20 cellular contexts compared by ENCODE assay signal in the genomic region with DNA sequence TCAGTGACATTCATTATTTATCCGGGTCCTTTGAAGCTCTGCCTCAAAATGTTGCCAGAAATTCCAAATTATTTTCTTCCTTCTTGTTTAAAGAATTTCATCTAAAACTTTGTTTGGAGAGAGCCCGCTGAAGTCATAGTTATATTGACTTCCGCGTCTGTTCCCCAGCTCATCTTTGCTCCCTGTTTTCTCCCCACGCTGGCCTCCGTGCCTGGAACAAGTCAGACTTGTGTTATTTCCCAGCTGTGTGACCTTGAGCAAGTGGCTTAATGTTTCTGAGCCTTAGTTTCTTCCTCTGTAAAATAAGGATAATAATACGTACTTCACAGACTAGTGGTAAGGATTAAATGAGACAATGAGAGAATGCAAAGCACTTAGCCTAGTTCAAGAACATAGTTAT.
A peak's percentile ranks its signal among the peaks of the same experiment; 100 is the strongest.
DNase-seq lines count a peak whose midpoint lies in the region; ATAC-seq and TF ChIP-seq lines count a peak whose summit lies in the region.
"Had no signal": no experiment of that assay in that cellular context is flagged by ENCODE, and none has a peak within 500 bp of the region (broad histone marks: within the 10 kb centered on the region; RNA-seq: fewer than 3 reads in every experiment).

No MANE protein-coding gene starts in this region.

- H3K27ac Mint-ChIP-seq in GM23338 = no peak overlapping the region; the same call in 1 of the 2 replicates
- H3K27ac Mint-ChIP-seq in glutamatergic neuron (ENCODE audit: unreplicated experiment) = peak overlapping the region; percentile 93
- H3K27ac Mint-ChIP-seq: activated CD4-positive, alpha-beta T cell treated with anti-CD3 and anti-CD28 coated beads, Interleukin-2, amount 10 ng/mL, durations not matched to agents 7 days and 5 days; activated naive CD8-positive, alpha-beta T cell treated with anti-CD3 and anti-CD28 coated beads for 36 hours; activated T-helper 17 cell treated with anti-CD3 and anti-CD28 coated beads, Interleukin-2, amount 50 U/mL, for 72 hours had no signal

- H4K20me1 ChIP-seq in GM23338 (replicated peaks; ENCODE audit: insufficient read depth) = 0 out of 2 replicates have a peak, but pooled peaks cover 3% of the 10 kb centered on the region

- H3F3A ChIP-seq in GM23338 (replicated peaks; ENCODE audit: low read depth) = no peaks in the 10 kb centered on the region

- TF ChIP-seq EP300 in sigmoid colon (IDR thresholded peaks at IDR 0.05) = no peak

- ATAC-seq in GM23338 = no peak
- ATAC-seq in GM21515 (IDR thresholded peaks at IDR 0.05; ENCODE audit: unreplicated experiment) = no peak
- ATAC-seq: activated T-helper 17 cell treated with anti-CD3 and anti-CD28 coated beads, Interleukin-2, amount 50 U/mL, for 72 hours; body of pancreas; HCT116; K562 had no signal

- peaks cover 3% of the 10 kb centered on the region; the same call in 1 of the 3 replicates for H3K36me3 Mint-ChIP-seq in GM23338 (ENCODE audit: low read depth)
- H3K36me3 Mint-ChIP-seq in glutamatergic neuron (ENCODE audit: unreplicated experiment) = no peaks in the 10 kb centered on the region
- H3K36me3 Mint-ChIP-seq: activated naive CD8-positive, alpha-beta T cell treated with anti-CD3 and anti-CD28 coated beads for 36 hours had no signal

- H3K9me3 Mint-ChIP-seq in GM23338 = no peaks in the 10 kb centered on the region
- H3K9me3 Mint-ChIP-seq in glutamatergic neuron (ENCODE audit: unreplicated experiment) = peaks cover 6% of the 10 kb centered on the region
- H3K9me3 Mint-ChIP-seq: activated CD4-positive, alpha-beta T cell treated with anti-CD3 and anti-CD28 coated beads, Interleukin-2, amount 10 ng/mL, durations not matched to agents 7 days and 5 days; activated naive CD8-positive, alpha-beta T cell treated with anti-CD3 and anti-CD28 coated beads for 36 hours; activated T-helper 17 cell treated with anti-CD3 and anti-CD28 coated beads, Interleukin-2, amount 50 U/mL, for 72 hours had no signal

- no peaks in the 10 kb centered on the region for H3K79me2 ChIP-seq in GM23338 (replicated peaks; ENCODE audit: insufficient read depth)

- H3K4me3 ChIP-seq in GM23338 (no peak overlapping the region), adrenal gland (no peak overlapping the region), sigmoid colon (no peak overlapping the region)
- H3K4me3 ChIP-seq: body of pancreas, K562 had no signal

- WGBS in adrenal gland, 4 donors = 37 to 54% (median 45%) methylated on average over 7 of the region's 7 CpGs
- 78 to 81% methylated on average over 7 of the region's 7 CpGs for WGBS in sigmoid colon, 2 donors

- H3K27me3 ChIP-seq in GM23338 (ENCODE audit: insufficient read depth) = no peaks in the 10 kb centered on the region
- no peaks in the 10 kb centered on the region for H3K27me3 ChIP-seq in adrenal gland
- H3K27me3 ChIP-seq in sigmoid colon = no peaks in the 10 kb centered on the region
- H3K27me3 ChIP-seq: body of pancreas, foreskin keratinocyte had no signal

- H3K9me2 ChIP-seq in GM23338 (ENCODE audit: insufficient read depth) = no peaks in the 10 kb centered on the region

- H2AFZ ChIP-seq in GM23338 = no peak overlapping the region

- intact Hi-C loops in adrenal gland (cut with DNase I) = loop anchor here (5.0 to 10.0 kb wide), 3 partner anchors 90 to 540 kb away; a partner anchor contains a TSS
- intact Hi-C loops in sigmoid colon (cut with DNase I) = no loop called here

- H3K4me1 ChIP-seq in GM23338 (ENCODE audit: insufficient read depth) = peaks cover 14% of the 10 kb centered on the region
- H3K4me1 ChIP-seq in adrenal gland (replicated peaks in 1 of 2) = peaks cover 14 to 36% of the 10 kb centered on the region in 2 donors
- peaks cover 0 to 5% (median 2%) of the 10 kb centered on the region in 4 donors for H3K4me1 ChIP-seq in sigmoid colon

- H3K9me3 ChIP-seq in adrenal gland (replicated peaks in 1 of 3) (no peaks in the 10 kb centered on the region), sigmoid colon (no peaks in the 10 kb centered on the region)
- H3K9me3 ChIP-seq: body of pancreas had no signal

- no peak overlapping the region for H3K4me3 Mint-ChIP-seq in GM23338
- H3K4me3 Mint-ChIP-seq in glutamatergic neuron (ENCODE audit: unreplicated experiment) = no peak overlapping the region
- H3K4me3 Mint-ChIP-seq: activated CD4-positive, alpha-beta T cell treated with anti-CD3 and anti-CD28 coated beads, Interleukin-2, amount 10 ng/mL, durations not matched to agents 7 days and 5 days; activated naive CD8-positive, alpha-beta T cell treated with anti-CD3 and anti-CD28 coated beads for 36 hours; activated T-helper 17 cell treated with anti-CD3 and anti-CD28 coated beads, Interleukin-2, amount 50 U/mL, for 72 hours had no signal

- H3K27me3 Mint-ChIP-seq in GM23338 (ENCODE audit: insufficient read depth, low read depth, poor library complexity) (peaks cover 4% of the 10 kb centered on the region), glutamatergic neuron (ENCODE audit: unreplicated experiment) (peaks cover 9% of the 10 kb centered on the region)

- DNase-seq in GM23338 (ENCODE audit: low spot score) = no peak
- peak in 3 of 7 donors; percentile 20 to 38 (median 23) for DNase-seq in adrenal gland
- no peak for DNase-seq in glutamatergic neuron
- DNase-seq in sigmoid colon = peak; percentile 75
- no peak for DNase-seq in activated CD4-positive, alpha-beta T cell treated with anti-CD3 and anti-CD28 coated beads, Interleukin-2, amount 50 U/mL, for 4 hours
- no peak for DNase-seq in NCI-H2081 treated with DMSO at 0.1 percent for 48 hours (lab: John Stamatoyannopoulos, UW)
- DNase-seq: activated CD4-positive, alpha-beta T cell treated with anti-CD3 and anti-CD28 coated beads, Interleukin-2, amount 10 ng/mL, durations not matched to agents 7 days and 5 days; activated naive CD8-positive, alpha-beta T cell treated with anti-CD3 and anti-CD28 coated beads for 36 hours; body of pancreas; GF-D8; MM.1S; NCI-H1417 treated with DMSO at 0.1 percent for 48 hours; NCI-H526; stimulated activated CD8-positive, alpha-beta memory T cell treated with anti-CD3 and anti-CD28 coated beads, Interleukin-4, amount 100 ng/mL, for 48 hours had no signal

- H3K4me1 Mint-ChIP-seq in GM23338 (peaks cover 29% of the 10 kb centered on the region), glutamatergic neuron (ENCODE audit: low read depth, unreplicated experiment) (peaks cover 41% of the 10 kb centered on the region)
- H3K4me1 Mint-ChIP-seq: activated CD4-positive, alpha-beta T cell treated with anti-CD3 and anti-CD28 coated beads, Interleukin-2, amount 10 ng/mL, durations not matched to agents 7 days and 5 days; activated naive CD8-positive, alpha-beta T cell treated with anti-CD3 and anti-CD28 coated beads for 36 hours; activated T-helper 17 cell treated with anti-CD3 and anti-CD28 coated beads, Interleukin-2, amount 50 U/mL, for 72 hours had no signal

- H3K36me3 ChIP-seq in GM23338 (ENCODE audit: insufficient read depth) = no peaks in the 10 kb centered on the region
- no peaks in the 10 kb centered on the region for H3K36me3 ChIP-seq in adrenal gland (replicated peaks in 1 of 2)
- no peaks in the 10 kb centered on the region for H3K36me3 ChIP-seq in sigmoid colon

- TF ChIP-seq CTCF in GM23338 (conservative IDR thresholded peaks at IDR 0.05; ENCODE audit: low read depth in 2 of 2) (no peak), adrenal gland (IDR thresholded peaks at IDR 0.05) (no peak), glutamatergic neuron (IDR thresholded peaks at IDR 0.05; ENCODE audit: partially characterized antibody, unreplicated experiment) (no peak), sigmoid colon (IDR thresholded peaks at IDR 0.05) (no peak)

- H3K4me2 ChIP-seq in GM23338 = no peak overlapping the region

- H3K27ac ChIP-seq in GM23338 (ENCODE audit: low read depth) = 0 out of 2 replicates have a peak overlapping the region, but pooled peaks have one; percentile 26
- H3K27ac ChIP-seq in adrenal gland = peak overlapping the region in 3 of 5 donors; percentile 24 to 50 (median 42)
- H3K27ac ChIP-seq in sigmoid colon = peak overlapping the region in 3 of 4 donors; percentile 28 to 61 (median 35)
- H3K27ac ChIP-seq: body of pancreas, foreskin keratinocyte, VCaP had no signal

- TF ChIP-seq POLR2A in adrenal gland (IDR thresholded peaks at IDR 0.05) (no peak), sigmoid colon (IDR thresholded peaks at IDR 0.05) (no peak)

TF ChIP-seq in GM23338, 12 proteins besides CTCF, POLR2A, EP300 and RAD21 (continues in another document):
- TF ChIP-seq EZH2 (IDR thresholded peaks at IDR 0.05; ENCODE audit: low read depth, unreplicated experiment) (no peak), STAT1 (IDR thresholded peaks at IDR 0.05; ENCODE audit: unreplicated experiment) (no peak)
